In the genomic region with DNA sequence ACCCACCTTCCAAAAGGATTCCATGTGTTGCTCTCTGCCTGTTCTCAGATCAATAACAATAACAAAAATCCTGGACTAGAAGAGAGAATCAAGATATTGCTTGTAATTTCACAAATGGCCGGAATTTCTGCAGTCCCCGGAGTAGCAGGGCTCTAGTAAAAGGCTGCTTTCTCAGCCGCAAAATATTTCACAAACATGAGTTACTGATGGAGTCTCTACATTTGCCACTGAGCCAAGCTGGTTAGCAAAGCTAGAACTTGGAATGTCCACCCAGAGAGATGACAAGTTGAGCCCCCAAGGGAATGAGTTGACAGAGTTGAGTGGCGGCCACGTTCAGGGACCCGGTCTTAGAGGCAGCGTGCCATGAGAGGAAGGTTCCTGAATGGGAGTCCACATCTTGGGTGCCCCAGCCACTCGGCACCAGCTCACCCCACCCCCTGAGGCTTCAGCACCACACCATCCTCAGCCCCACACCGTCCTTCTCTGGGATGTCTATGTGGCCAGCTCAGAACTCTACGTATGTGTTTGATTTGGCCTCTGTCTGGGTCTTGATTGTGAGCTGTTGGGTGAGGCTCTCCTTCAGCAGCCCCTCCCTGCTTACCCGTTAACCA, we compare ENCODE assay signal across 18 cellular contexts. TPM values are rescaled to one million over a fixed set of nuclear protein-coding genes. Genes with fewer than 3 reads are reported as not detected.
DNase-seq lines count a peak whose midpoint lies in the region; ATAC-seq and TF ChIP-seq lines count a peak whose summit lies in the region.
"Had no signal": no experiment of that assay in that cellular context is flagged by ENCODE, and none has a peak within 500 bp of the region (broad histone marks: within the 10 kb centered on the region; RNA-seq: fewer than 3 reads in every experiment).

No MANE protein-coding gene starts in this region.

- no peaks in the 10 kb centered on the region for H3K9me3 ChIP-seq in left ventricle myocardium inferior (replicated peaks)
- H3K9me3 ChIP-seq: BE2C, Caco-2 had no signal

- H3K36me3 ChIP-seq in left ventricle myocardium inferior = no peaks in the 10 kb centered on the region
- H3K36me3 ChIP-seq: BE2C had no signal

- peaks cover 36% of the 10 kb centered on the region for H3K4me1 ChIP-seq in left ventricle myocardium inferior
- H3K4me1 ChIP-seq: BE2C had no signal

- H3K27ac ChIP-seq in coronary artery (peak overlapping the region; percentile 64 to 92), left ventricle myocardium inferior (replicated peaks) (peak overlapping the region; percentile 55)

- peaks cover 35% of the 10 kb centered on the region for H3K27me3 ChIP-seq in left ventricle myocardium inferior (ENCODE audit: low read depth)
- H3K27me3 ChIP-seq: BE2C had no signal

- peak overlapping the region; percentile 41 for H3K4me3 ChIP-seq in coronary artery
- no peak overlapping the region for H3K4me3 ChIP-seq in left ventricle myocardium inferior

- TF ChIP-seq CTCF in coronary artery (IDR thresholded peaks at IDR 0.05) (no peak), left ventricle myocardium inferior (IDR thresholded peaks at IDR 0.05; ENCODE audit: borderline replicate concordance) (no peak)

- ATAC-seq in sciatic nerve (peak; percentile 24), HG02798 (IDR thresholded peaks at IDR 0.05; ENCODE audit: poor library complexity, unreplicated experiment) (no peak), GM19463 (IDR thresholded peaks at IDR 0.05; ENCODE audit: unreplicated experiment) (no peak)
- ATAC-seq: HepG2, Panc1 had no signal

- intact Hi-C loops in left ventricle myocardium inferior (cut with micrococcal nuclease) (no loop called here), sciatic nerve (cut with DNase I) (no loop called here)

- DNase-seq in AG20443 (ENCODE audit: low spot score) (peak; percentile 41), coronary artery (ENCODE audit: low spot score) (peak; percentile 88), left ventricle myocardium inferior (no peak), sciatic nerve (ENCODE audit: low spot score) (no peak), germinal center (ENCODE audit: low spot score) (no peak), dedifferentiated amniotic fluid mesenchymal stem cell (ENCODE audit: extremely low spot score) (no peak)
- DNase-seq: BE2C; Caco-2; CD4-positive, alpha-beta T cell; GF-D8; KG1; NCI-H1105 treated with DMSO at 0.1 percent for 48 hours; NCI-H1694; NCI-H2081 treated with DMSO at 0.1 percent for 48 hours had no signal

RNA-seq across cellular contexts. Expression of a gene that starts 15.9 kb away (rescaled TPM):
- total RNA-seq in left ventricle myocardium inferior = 62.5 TPM
- total RNA-seq in sciatic nerve = 172 TPM

Comparison
In these comparisons a context has a peak if more than half of its experiments do, and no peak if none do; other contexts are left out.
1. DNase-seq: peak in AG20443 (single experiment) and coronary artery (single experiment); none in left ventricle myocardium inferior (single experiment), sciatic nerve (single experiment), germinal center (single experiment) and dedifferentiated amniotic fluid mesenchymal stem cell (single experiment).